ENCODE assay signal across 1 cellular context in the genomic region with DNA sequence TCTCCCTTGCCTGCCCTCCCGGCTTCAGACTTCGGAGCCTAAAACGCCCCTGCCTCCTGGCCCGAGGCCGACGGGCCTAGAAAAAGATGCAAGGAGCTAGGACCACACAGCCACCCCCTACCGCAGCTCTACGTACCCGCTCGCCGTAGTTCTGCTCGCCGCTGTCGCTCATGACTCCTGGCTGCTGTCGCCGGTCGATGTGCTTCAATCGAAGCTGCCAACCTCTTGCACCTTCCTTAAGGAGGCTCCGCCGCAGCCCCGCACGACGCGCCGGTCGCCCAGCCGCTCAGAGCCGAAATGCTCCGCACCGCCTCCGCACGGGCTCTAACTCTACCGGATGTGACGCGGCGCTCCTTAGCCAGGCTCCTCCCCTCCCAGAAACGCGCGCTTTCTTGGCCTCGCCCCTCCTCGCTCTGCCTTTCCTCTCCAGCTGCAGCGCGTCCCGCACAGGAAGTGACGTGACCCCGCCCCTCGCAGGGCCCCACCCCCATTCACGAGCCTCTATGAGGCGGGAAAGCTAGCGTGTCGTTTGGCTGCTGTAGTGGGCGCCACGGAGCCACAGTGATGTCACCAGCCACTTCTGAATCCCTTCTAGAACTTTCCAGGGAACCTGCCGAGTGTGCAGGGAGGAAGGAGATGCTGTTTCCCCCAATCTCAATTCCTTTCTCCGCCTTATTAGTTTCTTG.
TF ChIP-seq lines count a peak whose summit lies in the region.

Gene TRA2B (minus strand): TSS at position 326 of the 686 bp plus-strand sequence. CDS start 154 bp downstream, at position 172.

TF ChIP-seq in HepG2, 621 proteins besides CTCF, POLR2A, EP300 and RAD21 (continued from another document and continues in another):
- TF ChIP-seq DBP (CRISPR knock-in tag; IDR thresholded peaks at IDR 0.05; ENCODE audit: not compliant biosample characterization) (no peak), ZNF275 (CRISPR knock-in tag; IDR thresholded peaks at IDR 0.05; ENCODE audit: borderline replicate concordance) (peak; percentile 76), MEF2D (CRISPR knock-in tag; IDR thresholded peaks at IDR 0.05) (peak; percentile 54; the same call in 1 of the 2 replicates), ZNF737 (CRISPR knock-in tag; IDR thresholded peaks at IDR 0.05; ENCODE audit: borderline replicate concordance) (no peak), ZNF101 (CRISPR knock-in tag; IDR thresholded peaks at IDR 0.05; ENCODE audit: borderline replicate concordance, low read depth) (no peak; the same call in 1 of the 2 replicates), AHR (CRISPR knock-in tag; IDR thresholded peaks at IDR 0.05) (no peak; the same call in none of the 2 replicates), ATF5 (CRISPR knock-in tag; IDR thresholded peaks at IDR 0.05; ENCODE audit: low read depth) (no peak), NCOA2 (CRISPR knock-in tag; IDR thresholded peaks at IDR 0.05) (peak; percentile 43; the same call in 1 of the 2 replicates), ZNF7 (CRISPR knock-in tag; IDR thresholded peaks at IDR 0.05) (no peak), FOXM1 (CRISPR knock-in tag; IDR thresholded peaks at IDR 0.05) (peak; percentile 80), ZNF780A (CRISPR knock-in tag; IDR thresholded peaks at IDR 0.05) (peak; percentile 87), ZMAT3 (CRISPR knock-in tag; conservative IDR thresholded peaks at IDR 0.05) (peak; percentile 76; the same call in 1 of the 2 replicates), ZNF792 (CRISPR knock-in tag; IDR thresholded peaks at IDR 0.05) (peak; percentile 85), SCMH1 (CRISPR knock-in tag; IDR thresholded peaks at IDR 0.05; ENCODE audit: borderline replicate concordance) (no peak), CHCHD3 (CRISPR knock-in tag; IDR thresholded peaks at IDR 0.05) (peak; percentile 90), ELF4 (CRISPR knock-in tag; IDR thresholded peaks at IDR 0.05; ENCODE audit: borderline replicate concordance) (peak; percentile 28; the same call in 1 of the 2 replicates), RARA (CRISPR knock-in tag; IDR thresholded peaks at IDR 0.05) (no peak; the same call in none of the 2 replicates), MAFF (IDR thresholded peaks at IDR 0.05; ENCODE audit: low read depth, low read length) (no peak), POGZ (CRISPR knock-in tag; IDR thresholded peaks at IDR 0.05) (peak; percentile 87), HNF4G (IDR thresholded peaks at IDR 0.05; ENCODE audit: borderline replicate concordance, low read depth, low read length) (no peak), HNF4G (CRISPR knock-in tag; IDR thresholded peaks at IDR 0.05; ENCODE audit: borderline replicate concordance, low read depth) (no peak), GPN1 (CRISPR knock-in tag; IDR thresholded peaks at IDR 0.05; ENCODE audit: borderline replicate concordance) (no peak), SOX13 (IDR thresholded peaks at IDR 0.05) (peak; percentile 13; the same call in 1 of the 2 replicates), SOX13 (CRISPR knock-in tag; conservative IDR thresholded peaks at IDR 0.05 in 1 of 2, IDR thresholded peaks at IDR 0.05 in 1 of 2) (peak in 1 of 2 experiments; percentile 59; a peak in 1 of 4 replicates), ZNF740 (CRISPR knock-in tag; IDR thresholded peaks at IDR 0.05) (0 out of 2 replicates have a peak, but pooled peaks have one; percentile 47), BHLHE40 (IDR thresholded peaks at IDR 0.05; ENCODE audit: low read length) (peak; percentile 78), FOXA1 (IDR thresholded peaks at IDR 0.05) (no peak), FOXA1 (CRISPR knock-in tag; IDR thresholded peaks at IDR 0.05) (no peak), SMARCE1 (IDR thresholded peaks at IDR 0.05; ENCODE audit: borderline replicate concordance) (no peak), POLR2AphosphoS2 (IDR thresholded peaks at IDR 0.05; ENCODE audit: low read depth, low read length) (peak; percentile 94), CBX5 (CRISPR knock-in tag; IDR thresholded peaks at IDR 0.05; ENCODE audit: borderline replicate concordance) (no peak; the same call in 1 of the 2 replicates), CAMTA2 (CRISPR knock-in tag; IDR thresholded peaks at IDR 0.05; ENCODE audit: borderline replicate concordance) (0 out of 2 replicates have a peak, but pooled peaks have one; percentile 28), THYN1 (CRISPR knock-in tag; IDR thresholded peaks at IDR 0.05; ENCODE audit: borderline replicate concordance, low read depth) (no peak), MEIS1 (CRISPR knock-in tag; IDR thresholded peaks at IDR 0.05; ENCODE audit: borderline replicate concordance) (peak; percentile 85)
- TF ChIP-seq, protein P1, sequence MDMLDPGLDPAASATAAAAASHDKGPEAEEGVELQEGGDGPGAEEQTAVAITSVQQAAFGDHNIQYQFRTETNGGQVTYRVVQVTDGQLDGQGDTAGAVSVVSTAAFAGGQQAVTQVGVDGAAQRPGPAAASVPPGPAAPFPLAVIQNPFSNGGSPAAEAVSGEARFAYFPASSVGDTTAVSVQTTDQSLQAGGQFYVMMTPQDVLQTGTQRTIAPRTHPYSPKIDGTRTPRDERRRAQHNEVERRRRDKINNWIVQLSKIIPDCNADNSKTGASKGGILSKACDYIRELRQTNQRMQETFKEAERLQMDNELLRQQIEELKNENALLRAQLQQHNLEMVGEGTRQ (IDR thresholded peaks at IDR 0.05; ENCODE audit: low read depth, low read length) = no peak; the same call in 1 of the 2 replicates
- TF ChIP-seq, protein P1 (CRISPR knock-in tag; IDR thresholded peaks at IDR 0.05; ENCODE audit: borderline replicate concordance) = peak; percentile 15; the same call in 1 of the 2 replicates
- TF ChIP-seq, protein P2, sequence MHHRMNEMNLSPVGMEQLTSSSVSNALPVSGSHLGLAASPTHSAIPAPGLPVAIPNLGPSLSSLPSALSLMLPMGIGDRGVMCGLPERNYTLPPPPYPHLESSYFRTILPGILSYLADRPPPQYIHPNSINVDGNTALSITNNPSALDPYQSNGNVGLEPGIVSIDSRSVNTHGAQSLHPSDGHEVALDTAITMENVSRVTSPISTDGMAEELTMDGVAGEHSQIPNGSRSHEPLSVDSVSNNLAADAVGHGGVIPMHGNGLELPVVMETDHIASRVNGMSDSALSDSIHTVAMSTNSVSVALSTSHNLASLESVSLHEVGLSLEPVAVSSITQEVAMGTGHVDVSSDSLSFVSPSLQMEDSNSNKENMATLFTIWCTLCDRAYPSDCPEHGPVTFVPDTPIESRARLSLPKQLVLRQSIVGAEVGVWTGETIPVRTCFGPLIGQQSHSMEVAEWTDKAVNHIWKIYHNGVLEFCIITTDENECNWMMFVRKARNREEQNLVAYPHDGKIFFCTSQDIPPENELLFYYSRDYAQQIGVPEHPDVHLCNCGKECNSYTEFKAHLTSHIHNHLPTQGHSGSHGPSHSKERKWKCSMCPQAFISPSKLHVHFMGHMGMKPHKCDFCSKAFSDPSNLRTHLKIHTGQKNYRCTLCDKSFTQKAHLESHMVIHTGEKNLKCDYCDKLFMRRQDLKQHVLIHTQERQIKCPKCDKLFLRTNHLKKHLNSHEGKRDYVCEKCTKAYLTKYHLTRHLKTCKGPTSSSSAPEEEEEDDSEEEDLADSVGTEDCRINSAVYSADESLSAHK (CRISPR knock-in tag; IDR thresholded peaks at IDR 0.05; ENCODE audit: borderline replicate concordance) = peak; percentile 22; the same call in 1 of the 2 replicates
- TF ChIP-seq, protein P3, sequence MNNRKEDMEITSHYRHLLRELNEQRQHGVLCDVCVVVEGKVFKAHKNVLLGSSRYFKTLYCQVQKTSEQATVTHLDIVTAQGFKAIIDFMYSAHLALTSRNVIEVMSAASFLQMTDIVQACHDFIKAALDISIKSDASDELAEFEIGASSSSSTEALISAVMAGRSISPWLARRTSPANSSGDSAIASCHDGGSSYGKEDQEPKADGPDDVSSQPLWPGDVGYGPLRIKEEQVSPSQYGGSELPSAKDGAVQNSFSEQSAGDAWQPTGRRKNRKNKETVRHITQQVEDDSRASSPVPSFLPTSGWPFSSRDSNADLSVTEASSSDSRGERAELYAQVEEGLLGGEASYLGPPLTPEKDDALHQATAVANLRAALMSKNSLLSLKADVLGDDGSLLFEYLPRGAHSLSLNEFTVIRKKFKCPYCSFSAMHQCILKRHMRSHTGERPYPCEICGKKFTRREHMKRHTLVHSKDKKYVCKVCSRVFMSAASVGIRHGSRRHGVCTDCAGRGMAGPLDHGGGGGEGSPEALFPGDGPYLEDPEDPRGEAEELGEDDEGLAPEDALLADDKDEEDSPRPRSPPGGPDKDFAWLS (CRISPR knock-in tag; IDR thresholded peaks at IDR 0.05; ENCODE audit: borderline replicate concordance) = no peak
- TF ChIP-seq, protein P4, sequence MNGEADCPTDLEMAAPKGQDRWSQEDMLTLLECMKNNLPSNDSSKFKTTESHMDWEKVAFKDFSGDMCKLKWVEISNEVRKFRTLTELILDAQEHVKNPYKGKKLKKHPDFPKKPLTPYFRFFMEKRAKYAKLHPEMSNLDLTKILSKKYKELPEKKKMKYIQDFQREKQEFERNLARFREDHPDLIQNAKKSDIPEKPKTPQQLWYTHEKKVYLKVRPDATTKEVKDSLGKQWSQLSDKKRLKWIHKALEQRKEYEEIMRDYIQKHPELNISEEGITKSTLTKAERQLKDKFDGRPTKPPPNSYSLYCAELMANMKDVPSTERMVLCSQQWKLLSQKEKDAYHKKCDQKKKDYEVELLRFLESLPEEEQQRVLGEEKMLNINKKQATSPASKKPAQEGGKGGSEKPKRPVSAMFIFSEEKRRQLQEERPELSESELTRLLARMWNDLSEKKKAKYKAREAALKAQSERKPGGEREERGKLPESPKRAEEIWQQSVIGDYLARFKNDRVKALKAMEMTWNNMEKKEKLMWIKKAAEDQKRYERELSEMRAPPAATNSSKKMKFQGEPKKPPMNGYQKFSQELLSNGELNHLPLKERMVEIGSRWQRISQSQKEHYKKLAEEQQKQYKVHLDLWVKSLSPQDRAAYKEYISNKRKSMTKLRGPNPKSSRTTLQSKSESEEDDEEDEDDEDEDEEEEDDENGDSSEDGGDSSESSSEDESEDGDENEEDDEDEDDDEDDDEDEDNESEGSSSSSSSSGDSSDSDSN (CRISPR knock-in tag; IDR thresholded peaks at IDR 0.05) = peak; percentile 71
- TF ChIP-seq, protein P5, sequence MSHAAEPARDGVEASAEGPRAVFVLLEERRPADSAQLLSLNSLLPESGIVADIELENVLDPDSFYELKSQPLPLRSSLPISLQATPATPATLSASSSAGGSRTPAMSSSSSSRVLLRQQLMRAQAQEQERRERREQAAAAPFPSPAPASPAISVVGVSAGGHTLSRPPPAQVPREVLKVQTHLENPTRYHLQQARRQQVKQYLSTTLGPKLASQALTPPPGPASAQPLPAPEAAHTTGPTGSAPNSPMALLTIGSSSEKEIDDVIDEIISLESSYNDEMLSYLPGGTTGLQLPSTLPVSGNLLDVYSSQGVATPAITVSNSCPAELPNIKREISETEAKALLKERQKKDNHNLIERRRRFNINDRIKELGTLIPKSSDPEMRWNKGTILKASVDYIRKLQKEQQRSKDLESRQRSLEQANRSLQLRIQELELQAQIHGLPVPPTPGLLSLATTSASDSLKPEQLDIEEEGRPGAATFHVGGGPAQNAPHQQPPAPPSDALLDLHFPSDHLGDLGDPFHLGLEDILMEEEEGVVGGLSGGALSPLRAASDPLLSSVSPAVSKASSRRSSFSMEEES (CRISPR knock-in tag; IDR thresholded peaks at IDR 0.05) = peak; percentile 95
- TF ChIP-seq, protein P6, sequence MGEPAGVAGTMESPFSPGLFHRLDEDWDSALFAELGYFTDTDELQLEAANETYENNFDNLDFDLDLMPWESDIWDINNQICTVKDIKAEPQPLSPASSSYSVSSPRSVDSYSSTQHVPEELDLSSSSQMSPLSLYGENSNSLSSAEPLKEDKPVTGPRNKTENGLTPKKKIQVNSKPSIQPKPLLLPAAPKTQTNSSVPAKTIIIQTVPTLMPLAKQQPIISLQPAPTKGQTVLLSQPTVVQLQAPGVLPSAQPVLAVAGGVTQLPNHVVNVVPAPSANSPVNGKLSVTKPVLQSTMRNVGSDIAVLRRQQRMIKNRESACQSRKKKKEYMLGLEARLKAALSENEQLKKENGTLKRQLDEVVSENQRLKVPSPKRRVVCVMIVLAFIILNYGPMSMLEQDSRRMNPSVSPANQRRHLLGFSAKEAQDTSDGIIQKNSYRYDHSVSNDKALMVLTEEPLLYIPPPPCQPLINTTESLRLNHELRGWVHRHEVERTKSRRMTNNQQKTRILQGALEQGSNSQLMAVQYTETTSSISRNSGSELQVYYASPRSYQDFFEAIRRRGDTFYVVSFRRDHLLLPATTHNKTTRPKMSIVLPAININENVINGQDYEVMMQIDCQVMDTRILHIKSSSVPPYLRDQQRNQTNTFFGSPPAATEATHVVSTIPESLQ (CRISPR knock-in tag; conservative IDR thresholded peaks at IDR 0.05) = peak; percentile 80; the same call in 1 of the 2 replicates
